In genomic region chr19:40864739-40865496, GRCh38 we compare ENCODE assay signal across 1 cellular context.
A peak's percentile ranks its signal among the peaks of the same experiment; 100 is the strongest.
TF ChIP-seq lines count a peak whose summit lies in the region.
"Not testable (repeated sequence)": the region's sequence is repeated elsewhere in the genome, so short reads cannot be mapped to it uniquely, and the experiment has no call there.

No MANE protein-coding gene starts in this region.

TF ChIP-seq in K562, 482 proteins besides CTCF, POLR2A, EP300 and RAD21 (continues in another document):
- TF ChIP-seq SMARCA4 (IDR thresholded peaks at IDR 0.05) (peak; percentile 89), JUND (tag; IDR thresholded peaks at IDR 0.05; ENCODE audit: borderline replicate concordance, low read depth, low read length) (peak; percentile 48; the same call in 1 of the 3 replicates), ATF1 (tag; IDR thresholded peaks at IDR 0.05) (peak; percentile 59; the same call in 1 of the 2 replicates), CBFA2T3 (IDR thresholded peaks at IDR 0.05) (peak; percentile 94), CEBPB (tag; IDR thresholded peaks at IDR 0.05) (peak; percentile 80), NBN (IDR thresholded peaks at IDR 0.05; ENCODE audit: low read depth) (peak; percentile 25; the same call in 1 of the 2 replicates), SP1 (CRISPR knock-in tag; IDR thresholded peaks at IDR 0.05) (0 out of 2 replicates have a peak, but pooled peaks have one; percentile 38), NR2C2 (tag; IDR thresholded peaks at IDR 0.05) (peak; percentile 44; the same call in 1 of the 2 replicates), ADNP (tag; IDR thresholded peaks at IDR 0.05) (0 out of 2 replicates have a peak, but pooled peaks have one; percentile 80), ATF7 (IDR thresholded peaks at IDR 0.05) (peak; percentile 98), BCOR (IDR thresholded peaks at IDR 0.05) (peak; percentile 53), VEZF1 (CRISPR knock-in tag; IDR thresholded peaks at IDR 0.05) (peak; percentile 51), ZNF318 (IDR thresholded peaks at IDR 0.05; ENCODE audit: borderline replicate concordance in 1 of 2, low read depth in 1 of 2) (peak in 1 of 2 experiments; percentile 72; a peak in 1 of 4 replicates), NCOA1 (IDR thresholded peaks at IDR 0.05; ENCODE audit: low read depth) (peak; percentile 79), ESRRA (IDR thresholded peaks at IDR 0.05; ENCODE audit: borderline replicate concordance, low read depth) (peak; percentile 87), ZNF589 (CRISPR knock-in tag; IDR thresholded peaks at IDR 0.05; ENCODE audit: low read depth) (peak; percentile 71; the same call in 1 of the 2 replicates), TCF3 (CRISPR knock-in tag; IDR thresholded peaks at IDR 0.05) (peak; percentile 79), CC2D1A (IDR thresholded peaks at IDR 0.05) (peak; percentile 43; the same call in 1 of the 2 replicates), NCOR1 (IDR thresholded peaks at IDR 0.05) (peak; percentile 93), NFRKB (IDR thresholded peaks at IDR 0.05; ENCODE audit: low read depth) (peak; percentile 68), MTA2 (IDR thresholded peaks at IDR 0.05; ENCODE audit: low read depth) (peak; percentile 75), ZEB2 (IDR thresholded peaks at IDR 0.05) (peak; percentile 47; the same call in 1 of the 2 replicates), ZFX (CRISPR knock-in tag; IDR thresholded peaks at IDR 0.05) (peak; percentile 31; the same call in 1 of the 2 replicates), ZNF384 (IDR thresholded peaks at IDR 0.05; ENCODE audit: low read depth, low read length) (peak; percentile 83), PKNOX1 (IDR thresholded peaks at IDR 0.05) (peak; percentile 91), NR2C1 (tag; IDR thresholded peaks at IDR 0.05) (peak; percentile 28; the same call in 1 of the 2 replicates), AFF1 (IDR thresholded peaks at IDR 0.05; ENCODE audit: low read depth in 1 of 2, partially characterized antibody in 2 of 2) (peak in 1 of 2 experiments; percentile 78), MLLT1 (IDR thresholded peaks at IDR 0.05) (peak in 1 of 2 experiments; percentile 52; a peak in 2 of 4 replicates), DPF2 (IDR thresholded peaks at IDR 0.05) (peak; percentile 88), EP400 (IDR thresholded peaks at IDR 0.05) (peak; percentile 35), SMARCE1 (IDR thresholded peaks at IDR 0.05) (peak; percentile 84), TAF9B (IDR thresholded peaks at IDR 0.05; ENCODE audit: partially characterized antibody) (peak; percentile 38), BRD9 (IDR thresholded peaks at IDR 0.05; ENCODE audit: low read depth, partially characterized antibody) (peak; percentile 70), BRD4 (IDR thresholded peaks at IDR 0.05) (0 out of 2 replicates have a peak, but pooled peaks have one; percentile 63), MTA3 (IDR thresholded peaks at IDR 0.05; ENCODE audit: borderline replicate concordance) (peak; percentile 53; the same call in 1 of the 2 replicates), ATF3 (IDR thresholded peaks at IDR 0.05) (peak; percentile 92), KHSRP (IDR thresholded peaks at IDR 0.05) (0 out of 2 replicates have a peak, but pooled peaks have one; percentile 31), FOSL1 (tag; conservative IDR thresholded peaks at IDR 0.05) (0 out of 2 replicates have a peak, but pooled peaks have one; percentile 24), ARID1B (IDR thresholded peaks at IDR 0.05) (peak; percentile 94), SMAD4 (CRISPR knock-in tag; conservative IDR thresholded peaks at IDR 0.05) (peak; percentile 96), HMBOX1 (IDR thresholded peaks at IDR 0.05) (peak; percentile 67; the same call in 1 of the 2 replicates), CBFA2T2 (conservative IDR thresholded peaks at IDR 0.05) (peak; percentile 92), TAL1 (IDR thresholded peaks at IDR 0.05) (peak; percentile 89), FOXK2 (conservative IDR thresholded peaks at IDR 0.05 in 1 of 2, IDR thresholded peaks at IDR 0.05 in 1 of 2; ENCODE audit: low read depth in 2 of 2) (peak; percentile 48 to 75; a peak in 2 of 4 replicates), CEBPG (CRISPR knock-in tag; IDR thresholded peaks at IDR 0.05) (peak; percentile 35; the same call in 1 of the 2 replicates), CEBPG (tag; conservative IDR thresholded peaks at IDR 0.05 in 1 of 2, IDR thresholded peaks at IDR 0.05 in 1 of 2) (peak; percentile 63 to 74; a peak in 3 of 4 replicates)
- TF ChIP-seq JUND (IDR thresholded peaks at IDR 0.05; ENCODE audit: borderline replicate concordance, low read depth, low read length); ATF1 (CRISPR knock-in tag; IDR thresholded peaks at IDR 0.05); NR2C2 (CRISPR knock-in tag; IDR thresholded peaks at IDR 0.05); NR2C1 (IDR thresholded peaks at IDR 0.05); ATF3 (CRISPR knock-in tag; conservative IDR thresholded peaks at IDR 0.05): not testable (repeated sequence)
